ENCODE assay signal across 8 cellular contexts in genomic region chr4:101835121-101835904, GRCh38. TPM values are rescaled to one million over a fixed set of nuclear protein-coding genes. Genes with fewer than 3 reads are reported as not detected.
DNase-seq lines count a peak whose midpoint lies in the region; ATAC-seq lines count a peak whose summit lies in the region.

No MANE protein-coding gene starts in this region.

- H3K79me2 ChIP-seq in ACC112 (ENCODE audit: control insufficient read depth, insufficient read depth, low read length, unreplicated experiment), result no peaks in the 10 kb centered on the region

- peak overlapping the region; percentile 96 for H2AFZ ChIP-seq in ACC112 (ENCODE audit: low read length, unreplicated experiment)

- H3K9me3 Mint-ChIP-seq in activated T-cell treated with anti-CD3 and anti-CD28 coated beads, Interleukin-2, amount 50 U/mL, for 4 hours, result no peaks in the 10 kb centered on the region
- H3K9me3 Mint-ChIP-seq in activated CD4-positive, alpha-beta T cell treated with anti-CD3 and anti-CD28 coated beads, Interleukin-2, amount 10 ng/mL, durations not matched to agents 7 days and 5 days, result no peaks in the 10 kb centered on the region

- DNase-seq in HPDE6-E6E7 (ENCODE audit: extremely low spot score) (peak; percentile 65), SJSA1 (ENCODE audit: low read depth in 1 of 2, low spot score in 2 of 2) (peak; percentile 62 to 76), kidney glomerular epithelial cell (lab: John Stamatoyannopoulos, UW) (peak; percentile 42)
- no peak for DNase-seq in activated T-cell treated with anti-CD3 and anti-CD28 coated beads, Interleukin-2, amount 50 U/mL, for 4 hours
- DNase-seq in activated CD4-positive, alpha-beta T cell treated with anti-CD3 and anti-CD28 coated beads, Interleukin-2, amount 10 ng/mL, durations not matched to agents 7 days and 5 days, result no peak

- H3K4me1 Mint-ChIP-seq in activated T-cell treated with anti-CD3 and anti-CD28 coated beads, Interleukin-2, amount 50 U/mL, for 4 hours (ENCODE audit: low read depth), result no peaks in the 10 kb centered on the region
- H3K4me1 Mint-ChIP-seq in activated CD4-positive, alpha-beta T cell treated with anti-CD3 and anti-CD28 coated beads, Interleukin-2, amount 10 ng/mL, durations not matched to agents 7 days and 5 days, result no peaks in the 10 kb centered on the region

- peaks cover 4% of the 10 kb centered on the region for H3K27me3 Mint-ChIP-seq in activated T-cell treated with anti-CD3 and anti-CD28 coated beads, Interleukin-2, amount 50 U/mL, for 4 hours (ENCODE audit: low read depth)
- H3K27me3 Mint-ChIP-seq in activated CD4-positive, alpha-beta T cell treated with anti-CD3 and anti-CD28 coated beads, Interleukin-2, amount 10 ng/mL, durations not matched to agents 7 days and 5 days, result peaks cover 13% of the 10 kb centered on the region

- H3K27me3 ChIP-seq in ACC112 (ENCODE audit: insufficient read depth, low read length) (no peaks in the 10 kb centered on the region), SJSA1 (replicated peaks) (no peaks in the 10 kb centered on the region)

- H3K9me3 ChIP-seq in SJSA1 (replicated peaks), result no peaks in the 10 kb centered on the region

- no peak for ATAC-seq in HG03432 (IDR thresholded peaks at IDR 0.05; ENCODE audit: unreplicated experiment)
- no peak for ATAC-seq in GM21528 (IDR thresholded peaks at IDR 0.05; ENCODE audit: low FRiP score, unreplicated experiment)
- no peak for ATAC-seq in activated T-cell treated with anti-CD3 and anti-CD28 coated beads, Interleukin-2, amount 50 U/mL, for 4 hours

- CTCF ChIA-PET in activated CD4-positive, alpha-beta T cell treated with anti-CD3 and anti-CD28 coated beads, Interleukin-2, amount 10 ng/mL, durations not matched to agents 7 days and 5 days (lab: Charles Lee), result no interaction called here

- H3K4me3 Mint-ChIP-seq in activated T-cell treated with anti-CD3 and anti-CD28 coated beads, Interleukin-2, amount 50 U/mL, for 4 hours, result no peak overlapping the region
- H3K4me3 Mint-ChIP-seq in activated CD4-positive, alpha-beta T cell treated with anti-CD3 and anti-CD28 coated beads, Interleukin-2, amount 10 ng/mL, durations not matched to agents 7 days and 5 days, result no peak overlapping the region

- H3K4me1 ChIP-seq in ACC112 (ENCODE audit: control insufficient read depth, insufficient read depth, low read length, unreplicated experiment), result peaks cover 13% of the 10 kb centered on the region
- peaks cover 13% of the 10 kb centered on the region for H3K4me1 ChIP-seq in SJSA1 (replicated peaks)

- H3K36me3 ChIP-seq in ACC112 (ENCODE audit: insufficient read depth, low read length), result no peaks in the 10 kb centered on the region
- H3K36me3 ChIP-seq in SJSA1, result no peaks in the 10 kb centered on the region

- peak overlapping the region; percentile 71 for H3K4me3 ChIP-seq in ACC112 (ENCODE audit: low read depth, low read length)
- no peak overlapping the region for H3K4me3 ChIP-seq in SJSA1

- H3K27ac ChIP-seq in ACC112 (ENCODE audit: low read depth, low read length) (peak overlapping the region; percentile 67), SJSA1 (peak overlapping the region; percentile 67)

- POLR2A ChIA-PET in activated CD4-positive, alpha-beta T cell treated with anti-CD3 and anti-CD28 coated beads, Interleukin-2, amount 10 ng/mL, durations not matched to agents 7 days and 5 days (lab: Charles Lee), result no interaction called here

- no peaks in the 10 kb centered on the region for H3K36me3 Mint-ChIP-seq in activated T-cell treated with anti-CD3 and anti-CD28 coated beads, Interleukin-2, amount 50 U/mL, for 4 hours (ENCODE audit: insufficient read depth)
- no peaks in the 10 kb centered on the region for H3K36me3 Mint-ChIP-seq in activated CD4-positive, alpha-beta T cell treated with anti-CD3 and anti-CD28 coated beads, Interleukin-2, amount 10 ng/mL, durations not matched to agents 7 days and 5 days (ENCODE audit: low read depth)

- H3K27ac Mint-ChIP-seq in activated CD4-positive, alpha-beta T cell treated with anti-CD3 and anti-CD28 coated beads, Interleukin-2, amount 10 ng/mL, durations not matched to agents 7 days and 5 days, result no peak overlapping the region

RNA-seq across cellular contexts. Expression of gene BANK1, which starts 44.8 kb away (rescaled TPM):
- total RNA-seq in SJSA1 (2014; rRNA removed; shearing (Covaris generic)), result not detected in 2 replicates
- 1 to 10 TPM in 1 of 3 donors, under 1 TPM in 2; 0.23 to 1.7 (median 0.24) TPM for total RNA-seq in activated T-cell treated with anti-CD3 and anti-CD28 coated beads, Interleukin-2, amount 50 U/mL, for 4 hours
- under 1 TPM; 0.06 to 0.10 TPM for total RNA-seq in activated CD4-positive, alpha-beta T cell treated with anti-CD3 and anti-CD28 coated beads, Interleukin-2, amount 10 ng/mL, durations not matched to agents 7 days and 5 days

Comparison
In these comparisons a context has a peak if more than half of its experiments do, and no peak if none do; other contexts are left out.
1. DNase-seq: peak in HPDE6-E6E7 (single experiment), SJSA1 (2 of 2) and kidney glomerular epithelial cell (single experiment); none in activated T-cell treated with anti-CD3 and anti-CD28 coated beads, Interleukin-2, amount 50 U/mL, for 4 hours (single experiment) and activated CD4-positive, alpha-beta T cell treated with anti-CD3 and anti-CD28 coated beads, Interleukin-2, amount 10 ng/mL, durations not matched to agents 7 days and 5 days (single experiment).